ENCODE assay signal across 17 cellular contexts in genomic region chr7:149072438-149072775, GRCh38.
A peak's percentile ranks its signal among the peaks of the same experiment; 100 is the strongest.
DNase-seq lines count a peak whose midpoint lies in the region; ATAC-seq and TF ChIP-seq lines count a peak whose summit lies in the region.
"Had no signal": no experiment of that assay in that cellular context is flagged by ENCODE, and none has a peak within 500 bp of the region (broad histone marks: within the 10 kb centered on the region; RNA-seq: fewer than 3 reads in every experiment).

No MANE protein-coding gene starts in this region.

- H3K9me3 Mint-ChIP-seq in activated T-cell treated with anti-CD3 and anti-CD28 coated beads, Interleukin-2, amount 50 U/mL, for 24 hours, result no peaks in the 10 kb centered on the region
- H3K9me3 Mint-ChIP-seq in effector memory CD8-positive, alpha-beta T cell, result no peaks in the 10 kb centered on the region
- no peaks in the 10 kb centered on the region for H3K9me3 Mint-ChIP-seq in stimulated activated effector memory CD8-positive, alpha-beta T cell treated with anti-CD3 and anti-CD28 coated beads, Interleukin-12 subunit alpha, Interleukin-12 subunit beta, amount 100 ng/mL, for 72 hours
- H3K9me3 Mint-ChIP-seq: activated CD4-positive, alpha-beta T cell treated with anti-CD3 and anti-CD28 coated beads, Interleukin-2, amount 10 ng/mL, durations not matched to agents 7 days and 5 days; IgD-negative memory B cell had no signal

- no peak for TF ChIP-seq CTCF in HL-60 (IDR thresholded peaks at IDR 0.05; ENCODE audit: insufficient read depth, low read length)

- peak overlapping the region; percentile 98 for H3K27ac ChIP-seq in HL-60 (replicated peaks)
- H3K27ac ChIP-seq: A549, thoracic aorta had no signal

- no peaks in the 10 kb centered on the region for H3K27me3 Mint-ChIP-seq in activated T-cell treated with anti-CD3 and anti-CD28 coated beads, Interleukin-2, amount 50 U/mL, for 24 hours
- H3K27me3 Mint-ChIP-seq in effector memory CD8-positive, alpha-beta T cell, result no peaks in the 10 kb centered on the region
- H3K27me3 Mint-ChIP-seq: activated CD4-positive, alpha-beta T cell treated with anti-CD3 and anti-CD28 coated beads, Interleukin-2, amount 10 ng/mL, durations not matched to agents 7 days and 5 days; IgD-negative memory B cell had no signal

- no peak for ATAC-seq in effector memory CD8-positive, alpha-beta T cell (replicated peaks)
- ATAC-seq in stimulated activated effector memory CD8-positive, alpha-beta T cell treated with anti-CD3 and anti-CD28 coated beads, Interleukin-12 subunit alpha, Interleukin-12 subunit beta, amount 100 ng/mL, for 72 hours, result no peak

- H3K4me1 Mint-ChIP-seq in activated T-cell treated with anti-CD3 and anti-CD28 coated beads, Interleukin-2, amount 50 U/mL, for 24 hours (ENCODE audit: low read depth), result peaks cover 11% of the 10 kb centered on the region
- H3K4me1 Mint-ChIP-seq in effector memory CD8-positive, alpha-beta T cell (ENCODE audit: low read depth in 2 of 2), result peaks cover 3 to 7% of the 10 kb centered on the region in 2 donors
- H3K4me1 Mint-ChIP-seq in stimulated activated effector memory CD8-positive, alpha-beta T cell treated with anti-CD3 and anti-CD28 coated beads, Interleukin-12 subunit alpha, Interleukin-12 subunit beta, amount 100 ng/mL, for 72 hours, result peaks cover 7% of the 10 kb centered on the region

- H3K36me3 Mint-ChIP-seq in activated T-cell treated with anti-CD3 and anti-CD28 coated beads, Interleukin-2, amount 50 U/mL, for 24 hours (ENCODE audit: low read depth), result peaks cover 61% of the 10 kb centered on the region
- H3K36me3 Mint-ChIP-seq in effector memory CD8-positive, alpha-beta T cell (ENCODE audit: insufficient read depth), result peaks cover 39% of the 10 kb centered on the region
- H3K36me3 Mint-ChIP-seq in stimulated activated effector memory CD8-positive, alpha-beta T cell treated with anti-CD3 and anti-CD28 coated beads, Interleukin-12 subunit alpha, Interleukin-12 subunit beta, amount 100 ng/mL, for 72 hours, result peaks cover 73% of the 10 kb centered on the region

- H3K27me3 ChIP-seq in HL-60 (ENCODE audit: insufficient read depth, poor library complexity, severe bottlenecking), result no peaks in the 10 kb centered on the region
- H3K27me3 ChIP-seq: gastroesophageal sphincter had no signal

- DNase-seq in activated T-cell treated with anti-CD3 and anti-CD28 coated beads, Interleukin-2, amount 50 U/mL, for 24 hours, result no peak
- DNase-seq in activated T-cell treated with anti-CD3 and anti-CD28 coated beads, Interleukin-2, amount 50 U/mL, for 1 hour, result no peak
- no peak for DNase-seq in HL-60 (ENCODE audit: low read depth in 1 of 2, low spot score in 1 of 2)
- DNase-seq in effector memory CD8-positive, alpha-beta T cell, result no peak
- DNase-seq in stimulated activated effector memory CD8-positive, alpha-beta T cell treated with anti-CD3 and anti-CD28 coated beads, Interleukin-12 subunit alpha, Interleukin-12 subunit beta, amount 100 ng/mL, for 72 hours (ENCODE audit: low spot score in 2 of 2), result no peak
- no peak for DNase-seq in DMS53 treated with DMSO at 0.1 percent for 48 hours (lab: John Stamatoyannopoulos, UW; ENCODE audit: unreplicated experiment)
- no peak for DNase-seq in NCI-H1694 treated with DMSO at 0.1 percent for 48 hours (lab: John Stamatoyannopoulos, UW)
- DNase-seq in SKM-1 (lab: John Stamatoyannopoulos, UW; ENCODE audit: unreplicated experiment), result no peak
- DNase-seq: DMS79 treated with DMSO at 0.1 percent for 48 hours, GOT3, NCI-H187 treated with DMSO at 0.1 percent for 48 hours had no signal

- peak overlapping the region; percentile 83 for H3K27ac Mint-ChIP-seq in activated T-cell treated with anti-CD3 and anti-CD28 coated beads, Interleukin-2, amount 50 U/mL, for 24 hours
- peak overlapping the region; percentile 46 to 84 for H3K27ac Mint-ChIP-seq in effector memory CD8-positive, alpha-beta T cell
- H3K27ac Mint-ChIP-seq in stimulated activated effector memory CD8-positive, alpha-beta T cell treated with anti-CD3 and anti-CD28 coated beads, Interleukin-12 subunit alpha, Interleukin-12 subunit beta, amount 100 ng/mL, for 72 hours, result peak overlapping the region; percentile 81

- H3K4me3 ChIP-seq in HL-60 (replicated peaks; ENCODE audit: insufficient read depth, low read length), result no peak overlapping the region
- H3K4me3 ChIP-seq: A549, gastroesophageal sphincter, skin epidermis, thoracic aorta had no signal

- H3K4me3 Mint-ChIP-seq in activated T-cell treated with anti-CD3 and anti-CD28 coated beads, Interleukin-2, amount 50 U/mL, for 24 hours, result peak overlapping the region; percentile 66
- peak overlapping the region in 1 of 2 donors; percentile 66 for H3K4me3 Mint-ChIP-seq in effector memory CD8-positive, alpha-beta T cell
- peak overlapping the region; percentile 64 for H3K4me3 Mint-ChIP-seq in stimulated activated effector memory CD8-positive, alpha-beta T cell treated with anti-CD3 and anti-CD28 coated beads, Interleukin-12 subunit alpha, Interleukin-12 subunit beta, amount 100 ng/mL, for 72 hours
- H3K4me3 Mint-ChIP-seq: activated CD4-positive, alpha-beta T cell treated with anti-CD3 and anti-CD28 coated beads, Interleukin-2, amount 10 ng/mL, durations not matched to agents 7 days and 5 days; IgD-negative memory B cell had no signal
